In genomic region chr6:149484733-149485700, GRCh38 we compare ENCODE assay signal across 1 cellular context.
TF ChIP-seq lines count a peak whose summit lies in the region.

TSS of gene ZC3H12D (minus strand) at chr6:149485014. CDS start at chr6:149474543, 10,471 bp downstream.

TF ChIP-seq in HepG2, 621 proteins besides CTCF, POLR2A, EP300 and RAD21 (continued from another document and continues in another):
- TF ChIP-seq ZBTB40 (IDR thresholded peaks at IDR 0.05), result no peak
- TF ChIP-seq ZBTB40 (CRISPR knock-in tag; IDR thresholded peaks at IDR 0.05), result peak; percentile 16; the same call in 1 of the 2 replicates
- TF ChIP-seq TCF7L2 (IDR thresholded peaks at IDR 0.05; ENCODE audit: low read depth, low read length), result no peak
- TF ChIP-seq ZNF782 (CRISPR knock-in tag; IDR thresholded peaks at IDR 0.05; ENCODE audit: borderline replicate concordance), result peak; percentile 32; the same call in 1 of the 2 replicates
- peak; percentile 16; the same call in 1 of the 2 replicates for TF ChIP-seq ARID3A (IDR thresholded peaks at IDR 0.05; ENCODE audit: low read depth, low read length)
- TF ChIP-seq RNF2 (conservative IDR thresholded peaks at IDR 0.05; ENCODE audit: low read depth), result no peak; the same call in none of the 2 replicates
- peak; percentile 89 for TF ChIP-seq TGIF2 (CRISPR knock-in tag; IDR thresholded peaks at IDR 0.05)
- TF ChIP-seq ZNF597 (CRISPR knock-in tag; IDR thresholded peaks at IDR 0.05), result no peak
- peak; percentile 97 for TF ChIP-seq ZNF362 (CRISPR knock-in tag; IDR thresholded peaks at IDR 0.05; ENCODE audit: borderline replicate concordance)
- peak; percentile 78 for TF ChIP-seq ZNF317 (CRISPR knock-in tag; IDR thresholded peaks at IDR 0.05)
- TF ChIP-seq U2AF2 (IDR thresholded peaks at IDR 0.05; ENCODE audit: low read depth, low read length), result no peak
- TF ChIP-seq HNRNPK (IDR thresholded peaks at IDR 0.05; ENCODE audit: low read depth, low read length, poor library complexity, severe bottlenecking), result no peak
- no peak for TF ChIP-seq ZNF407 (CRISPR knock-in tag; IDR thresholded peaks at IDR 0.05; ENCODE audit: not compliant biosample characterization)
- TF ChIP-seq RELA (CRISPR knock-in tag; IDR thresholded peaks at IDR 0.05), result peak; percentile 96; the same call in 1 of the 2 replicates
- no peak for TF ChIP-seq JDP2 (CRISPR knock-in tag; IDR thresholded peaks at IDR 0.05; ENCODE audit: borderline replicate concordance)
- peak; percentile 24; the same call in 1 of the 2 replicates for TF ChIP-seq CREB1 (IDR thresholded peaks at IDR 0.05)
- no peak; the same call in 1 of the 2 replicates for TF ChIP-seq CREB1 (CRISPR knock-in tag; IDR thresholded peaks at IDR 0.05)
- peak; percentile 59; the same call in 1 of the 2 replicates for TF ChIP-seq TBX3 (IDR thresholded peaks at IDR 0.05; ENCODE audit: borderline replicate concordance)
- TF ChIP-seq MAF1 (CRISPR knock-in tag; IDR thresholded peaks at IDR 0.05; ENCODE audit: borderline replicate concordance), result no peak
- TF ChIP-seq ZBTB8A (CRISPR knock-in tag; IDR thresholded peaks at IDR 0.05; ENCODE audit: borderline replicate concordance, low read depth), result no peak
- peak; percentile 56; the same call in 1 of the 2 replicates for TF ChIP-seq ZNF556 (CRISPR knock-in tag; IDR thresholded peaks at IDR 0.05; ENCODE audit: borderline replicate concordance)
- TF ChIP-seq KAT8 (CRISPR knock-in tag; IDR thresholded peaks at IDR 0.05), result peak; percentile 80
- no peak for TF ChIP-seq FLYWCH1 (CRISPR knock-in tag; IDR thresholded peaks at IDR 0.05)
- TF ChIP-seq ZMAT3 (CRISPR knock-in tag; conservative IDR thresholded peaks at IDR 0.05), result peak; percentile 91; the same call in 1 of the 2 replicates
- TF ChIP-seq TBP (CRISPR knock-in tag; IDR thresholded peaks at IDR 0.05), result no peak
- no peak for TF ChIP-seq KAT2B (IDR thresholded peaks at IDR 0.05; ENCODE audit: borderline replicate concordance, low read depth, low read length)
- TF ChIP-seq FUBP1 (CRISPR knock-in tag; IDR thresholded peaks at IDR 0.05; ENCODE audit: borderline replicate concordance), result peak; percentile 98
- peak; percentile 47 for TF ChIP-seq BCL6 (CRISPR knock-in tag; IDR thresholded peaks at IDR 0.05)
- TF ChIP-seq CENPT (CRISPR knock-in tag; IDR thresholded peaks at IDR 0.05; ENCODE audit: low read depth), result peak; percentile 56; the same call in 1 of the 2 replicates
- peak; percentile 77; the same call in 1 of the 2 replicates for TF ChIP-seq ARNTL (CRISPR knock-in tag; IDR thresholded peaks at IDR 0.05)
- TF ChIP-seq ZBTB42 (CRISPR knock-in tag; IDR thresholded peaks at IDR 0.05), result no peak; the same call in 1 of the 2 replicates
- TF ChIP-seq MEIS1 (CRISPR knock-in tag; IDR thresholded peaks at IDR 0.05; ENCODE audit: borderline replicate concordance), result no peak; the same call in 1 of the 2 replicates
